ENCODE assay signal across 8 cellular contexts in genomic region chr6:4155848-4156466, GRCh38. TPM values are rescaled to one million over a fixed set of nuclear protein-coding genes. Genes with fewer than 3 reads are reported as not detected.
DNase-seq lines count a peak whose midpoint lies in the region; ATAC-seq and TF ChIP-seq lines count a peak whose summit lies in the region.

No MANE protein-coding gene starts in this region.

- no peak overlapping the region for H3K23ac ChIP-seq in neuronal stem cell (ENCODE audit: low read depth, low read length, poor library complexity)

- H3K9ac ChIP-seq in Loucy (ENCODE audit: low read depth, low read length, poor library complexity, severe bottlenecking), result peak overlapping the region; percentile 23
- H3K9ac ChIP-seq in neuronal stem cell (ENCODE audit: low read depth, low read length, poor library complexity), result no peak overlapping the region

- H3K36me3 ChIP-seq in Loucy (ENCODE audit: insufficient read depth, low read length) (no peaks in the 10 kb centered on the region), neuronal stem cell (replicated peaks in 1 of 2; ENCODE audit: control insufficient read depth in 2 of 2, insufficient read depth in 2 of 2, low read length in 2 of 2) (no peaks in the 10 kb centered on the region), stomach (no peaks in the 10 kb centered on the region)

- H4K20me1 ChIP-seq in Loucy (ENCODE audit: insufficient read depth, low read length, poor library complexity, severe bottlenecking), result no peaks in the 10 kb centered on the region

- peaks cover 7% of the 10 kb centered on the region for H3K4me1 ChIP-seq in Loucy (ENCODE audit: insufficient read depth, low read length, poor library complexity, severe bottlenecking)
- no peaks in the 10 kb centered on the region for H3K4me1 ChIP-seq in neuronal stem cell (ENCODE audit: control insufficient read depth in 2 of 2, insufficient read depth in 1 of 2, low read depth in 1 of 2, low read length in 2 of 2)
- H3K4me1 ChIP-seq in stomach, result peaks cover 0 to 8% (median 2%) of the 10 kb centered on the region in 4 donors

- no peaks in the 10 kb centered on the region for H3F3A ChIP-seq in Loucy (ENCODE audit: low read depth)

- ATAC-seq in GM21515 (IDR thresholded peaks at IDR 0.05; ENCODE audit: unreplicated experiment), result peak; percentile 69

- no peaks in the 10 kb centered on the region for H3K79me1 ChIP-seq in neuronal stem cell (ENCODE audit: low read depth, low read length)

- H3K4ac ChIP-seq in neuronal stem cell (ENCODE audit: low read length), result no peak overlapping the region

- no peaks in the 10 kb centered on the region for H3K27me3 ChIP-seq in Loucy (ENCODE audit: insufficient read depth, low read length, poor library complexity, severe bottlenecking)
- no peaks in the 10 kb centered on the region for H3K27me3 ChIP-seq in neuronal stem cell (ENCODE audit: control insufficient read depth in 3 of 3, insufficient read depth in 3 of 3, low read depth in 1 of 3, low read length in 3 of 3)
- H3K27me3 ChIP-seq in stomach, result no peaks in the 10 kb centered on the region

- no peak overlapping the region for H3K18ac ChIP-seq in neuronal stem cell (ENCODE audit: low read length)

- peak overlapping the region; percentile 54 for H3K4me3 ChIP-seq in Loucy (ENCODE audit: low read length, poor library complexity, severe bottlenecking)
- no peak overlapping the region for H3K4me3 ChIP-seq in neuronal stem cell (ENCODE audit: low read length in 2 of 2)
- no peak overlapping the region for H3K4me3 ChIP-seq in stomach

- no peak overlapping the region for H2BK15ac ChIP-seq in neuronal stem cell (ENCODE audit: low read length)

- H3K27ac ChIP-seq in neuronal stem cell (replicated peaks; ENCODE audit: low read length) (no peak overlapping the region), stomach (no peak overlapping the region)

- peak overlapping the region; percentile 83 for H2AFZ ChIP-seq in Loucy (ENCODE audit: low read length)
- peak overlapping the region; percentile 77 for H2AFZ ChIP-seq in neuronal stem cell (ENCODE audit: low read length)

- H2AK5ac ChIP-seq in neuronal stem cell (ENCODE audit: low read depth, low read length), result no peak overlapping the region

- DNase-seq in COLO668 (lab: John Stamatoyannopoulos, UW; ENCODE audit: unreplicated experiment), result peak; percentile 45
- peak; percentile 80 for DNase-seq in RPMI7951 (ENCODE audit: low read depth)
- DNase-seq in activated T-cell treated with anti-CD3 and anti-CD28 coated beads, Interleukin-2, amount 50 U/mL, for 48 hours, result peak; percentile 80 to 83
- peak; percentile 90 for DNase-seq in fibroblast of peridontal ligament (ENCODE audit: extremely low read depth)
- DNase-seq in neuronal stem cell (ENCODE audit: low spot score), result peak; percentile 86
- peak; percentile 80 for DNase-seq in stomach

- no CpG with 5 or more reads among the region's 6 CpGs for WGBS in neuronal stem cell (ENCODE audit: extremely low coverage in 2 of 2, insufficient read length in 2 of 2, insufficient replicate concordance in 1 of 2), 2 donors
- WGBS in stomach, 5 donors, result 1 to 3% (median 2%) methylated on average over 6 of the region's 6 CpGs

- H3K4me2 ChIP-seq in Loucy (ENCODE audit: low read depth, low read length, poor library complexity, severe bottlenecking) (peak overlapping the region; percentile 56), neuronal stem cell (ENCODE audit: insufficient read depth, low read length, poor library complexity, severe bottlenecking) (no peak overlapping the region)

- H3K14ac ChIP-seq in neuronal stem cell (ENCODE audit: low read length), result no peak overlapping the region

- TF ChIP-seq CTCF in Loucy (conservative IDR thresholded peaks at IDR 0.05; ENCODE audit: low read length) (peak; percentile 82), stomach (IDR thresholded peaks at IDR 0.05) (peak in 5 of 7 experiments; percentile 71 to 86 (median 82))

- intact Hi-C loops in stomach (cut with DNase I; ENCODE audit: low total_unique reads), result loop anchor here (5.0 kb wide), 1 partner anchor 99 kb away; no protein-coding TSS in a partner anchor

- H2BK5ac ChIP-seq in neuronal stem cell (ENCODE audit: low read length), result no peak overlapping the region

- no peak overlapping the region for H2BK12ac ChIP-seq in neuronal stem cell (ENCODE audit: low read length)

- TF ChIP-seq EP300 in stomach (IDR thresholded peaks at IDR 0.05), result no peak

- H3K9me2 ChIP-seq in Loucy (replicated peaks; ENCODE audit: low read depth, low read length), result no peaks in the 10 kb centered on the region

- TF ChIP-seq POLR2A in stomach (IDR thresholded peaks at IDR 0.05), result no peak

- H3K9me3 ChIP-seq in Loucy (ENCODE audit: insufficient read depth, low read depth, low read length), result no peaks in the 10 kb centered on the region
- H3K9me3 ChIP-seq in neuronal stem cell (replicated peaks in 1 of 2; ENCODE audit: control insufficient read depth in 2 of 2, insufficient read depth in 1 of 2, low read depth in 1 of 2, low read length in 2 of 2), result no peaks in the 10 kb centered on the region
- no peaks in the 10 kb centered on the region for H3K9me3 ChIP-seq in stomach

- no peak overlapping the region for H2BK120ac ChIP-seq in neuronal stem cell (ENCODE audit: low read depth, low read length)

- no peak overlapping the region for H4K91ac ChIP-seq in neuronal stem cell (ENCODE audit: low read depth, low read length, poor library complexity)

- H3K79me2 ChIP-seq in Loucy (ENCODE audit: insufficient read depth, low read length), result no peaks in the 10 kb centered on the region

- H4K8ac ChIP-seq in neuronal stem cell (ENCODE audit: low read depth, low read length), result no peak overlapping the region

RNA-seq across cellular contexts. Expression of gene ECI2, which starts 20.6 kb away (rescaled TPM):
- 154 and 176 TPM in 2 replicates for total RNA-seq in RPMI7951 (2014; rRNA removed; shearing (Covaris generic))
- polyA plus RNA-seq in neuronal stem cell (2013, experiment 1 of 2), result 39.6 TPM
- 37.3 TPM for polyA plus RNA-seq in neuronal stem cell (2013, experiment 2 of 2)
- 100 to 1,000 TPM in 1 of 5 donors, 10 to 100 TPM in 4; 22.8 to 107 (median 45.6) TPM for total RNA-seq in stomach
- polyA plus RNA-seq in stomach, result 100 to 1,000 TPM in 1 of 3 donors, 10 to 100 TPM in 2; 65.4 to 102 (median 90.9) TPM
